In the genomic region with DNA sequence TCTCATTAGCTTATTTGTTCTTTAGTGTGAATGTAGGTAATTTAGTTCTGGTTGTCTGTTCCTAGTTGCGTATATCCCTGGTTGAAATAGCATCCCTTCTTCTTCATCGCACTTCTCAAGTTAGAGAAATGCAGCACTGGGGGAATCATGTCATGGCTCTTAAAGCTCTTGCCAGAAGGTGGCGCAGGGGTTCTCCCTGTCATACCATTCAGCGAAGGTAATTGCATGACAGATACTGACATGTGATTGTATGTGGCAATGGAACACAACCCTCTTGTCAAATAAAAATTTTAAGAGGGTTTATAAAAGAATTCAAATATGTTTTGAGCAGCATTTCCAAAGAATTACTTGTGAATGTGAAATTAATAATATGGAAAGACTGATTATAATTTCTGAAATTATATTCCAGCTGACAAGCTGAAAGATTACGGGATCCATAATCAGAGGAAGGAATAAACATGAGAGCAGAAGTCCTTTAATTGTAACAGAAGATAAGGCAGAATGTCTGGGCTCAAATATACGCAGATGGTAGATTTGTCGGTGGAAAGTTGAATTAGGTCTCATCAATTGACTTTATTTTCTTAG, we compare ENCODE assay signal across 8 cellular contexts.
DNase-seq lines count a peak whose midpoint lies in the region; ATAC-seq and TF ChIP-seq lines count a peak whose summit lies in the region.

No MANE protein-coding gene starts in this region.

- H3K27ac Mint-ChIP-seq in CD14-positive monocyte (no peak overlapping the region), nephron (no peak overlapping the region)

- no peaks in the 10 kb centered on the region for H3K27me3 ChIP-seq in WERI-Rb-1 (ENCODE audit: insufficient read depth, low read depth, severe bottlenecking)

- DNase-seq in CD14-positive monocyte (ENCODE audit: low spot score) (no peak), NCI-H2107 treated with DMSO at 0.1 percent for 48 hours (lab: John Stamatoyannopoulos, UW; ENCODE audit: unreplicated experiment) (peak; percentile 78), WERI-Rb-1 (peak; percentile 54), erythroblast (lab: John Stamatoyannopoulos, UW) (peak; percentile 58 to 74), mesenteric fat pad (ENCODE audit: low spot score) (no peak)

- H3K4me3 Mint-ChIP-seq in CD14-positive monocyte (no peak overlapping the region), nephron (no peak overlapping the region)

- H3K27ac ChIP-seq in WERI-Rb-1, result no peak overlapping the region

- H3K36me3 ChIP-seq in WERI-Rb-1, result no peaks in the 10 kb centered on the region

- H3K36me3 Mint-ChIP-seq in CD14-positive monocyte, result no peaks in the 10 kb centered on the region
- H3K36me3 Mint-ChIP-seq in nephron (ENCODE audit: low read depth), result no peaks in the 10 kb centered on the region

- no peaks in the 10 kb centered on the region for H3K9me3 ChIP-seq in WERI-Rb-1 (ENCODE audit: severe bottlenecking)

- peaks cover 0 to 1% (median 0%) of the 10 kb centered on the region in 3 donors for H3K27me3 Mint-ChIP-seq in CD14-positive monocyte (ENCODE audit: low read depth in 3 of 3)
- H3K27me3 Mint-ChIP-seq in nephron (ENCODE audit: low read depth), result no peaks in the 10 kb centered on the region

- intact Hi-C loops in CD14-positive monocyte (cut with micrococcal nuclease), result no loop called here

- TF ChIP-seq CTCF in CD14-positive monocyte (IDR thresholded peaks at IDR 0.05), result peak; percentile 12
- TF ChIP-seq CTCF in WERI-Rb-1 (IDR thresholded peaks at IDR 0.05; ENCODE audit: low read depth, low read length), result peak; percentile 59
- TF ChIP-seq CTCF in nephron (IDR thresholded peaks at IDR 0.05; ENCODE audit: unreplicated experiment in 3 of 3), result peak; percentile 66 to 79 (median 78)

- no peak overlapping the region for H3K4me3 ChIP-seq in WERI-Rb-1 (ENCODE audit: low read depth, low read length)

- no peak for TF ChIP-seq POLR2A in erythroblast (IDR thresholded peaks at IDR 0.05; ENCODE audit: low read length)

- ATAC-seq in GM18907 (IDR thresholded peaks at IDR 0.05; ENCODE audit: unreplicated experiment), result peak; percentile 87
- peak; percentile 89 for ATAC-seq in HG03095 (IDR thresholded peaks at IDR 0.05; ENCODE audit: unreplicated experiment)

- H3K9me3 Mint-ChIP-seq in CD14-positive monocyte, result no peaks in the 10 kb centered on the region
- H3K9me3 Mint-ChIP-seq in nephron, result no peaks in the 10 kb centered on the region

- no peaks in the 10 kb centered on the region for H3K4me1 Mint-ChIP-seq in CD14-positive monocyte
- H3K4me1 Mint-ChIP-seq in nephron, result peaks cover 5% of the 10 kb centered on the region

Comparison
In these comparisons a context has a peak if more than half of its experiments do, and no peak if none do; other contexts are left out.
1. DNase-seq: peak in NCI-H2107 treated with DMSO at 0.1 percent for 48 hours (single experiment), WERI-Rb-1 (single experiment) and erythroblast (2 of 2); none in CD14-positive monocyte (single experiment) and mesenteric fat pad (single experiment).
2. CTCF ChIP-seq: peak in every context shown above with its lines; median percentile 78 in nephron; 59 in WERI-Rb-1; 12 in CD14-positive monocyte.